In the genomic region with DNA sequence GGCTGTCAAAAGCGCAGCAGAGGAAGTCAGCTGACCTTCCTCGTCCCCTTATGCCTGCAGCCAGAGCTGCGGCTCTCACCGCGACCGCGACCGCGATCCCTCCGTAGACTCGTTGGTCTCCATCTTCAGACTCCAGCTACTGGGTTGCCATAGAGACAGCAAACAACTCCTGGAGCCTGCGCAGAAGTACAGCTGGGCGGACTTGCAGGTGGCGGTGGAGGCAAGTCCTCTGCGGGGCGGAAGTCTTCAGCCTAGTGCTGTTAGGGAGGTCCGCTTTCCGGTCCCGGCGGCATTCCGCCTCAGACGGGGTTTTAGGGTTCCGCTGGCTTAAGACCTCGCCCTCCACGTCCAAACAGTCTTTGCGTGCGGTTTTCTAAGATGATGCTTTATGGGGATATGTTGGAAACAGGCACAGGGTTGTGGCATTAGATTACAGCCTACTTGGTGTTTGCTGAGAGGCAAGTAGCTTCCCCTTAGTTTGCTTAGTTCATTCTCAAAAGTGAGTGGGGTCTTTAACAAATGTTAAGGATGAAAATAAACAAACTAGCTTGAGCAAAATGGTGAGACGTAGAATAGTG, we compare ENCODE assay signal across 1 cellular context.
A peak's percentile ranks its signal among the peaks of the same experiment; 100 is the strongest.
TF ChIP-seq lines count a peak whose summit lies in the region.

Gene SPAG8, minus strand, starts transcription at position 238 of the 578 bp plus-strand sequence. Its CDS starts 115 bp downstream, at position 123.

TF ChIP-seq in K562, 482 proteins besides CTCF, POLR2A, EP300 and RAD21 (continued from another document and continues in another):
- TF ChIP-seq POLR2H (tag; IDR thresholded peaks at IDR 0.05; ENCODE audit: low read depth): no peak
- peak; percentile 22; the same call in 1 of the 2 replicates for TF ChIP-seq CTBP1 (IDR thresholded peaks at IDR 0.05; ENCODE audit: borderline replicate concordance)
- TF ChIP-seq, protein P1, sequence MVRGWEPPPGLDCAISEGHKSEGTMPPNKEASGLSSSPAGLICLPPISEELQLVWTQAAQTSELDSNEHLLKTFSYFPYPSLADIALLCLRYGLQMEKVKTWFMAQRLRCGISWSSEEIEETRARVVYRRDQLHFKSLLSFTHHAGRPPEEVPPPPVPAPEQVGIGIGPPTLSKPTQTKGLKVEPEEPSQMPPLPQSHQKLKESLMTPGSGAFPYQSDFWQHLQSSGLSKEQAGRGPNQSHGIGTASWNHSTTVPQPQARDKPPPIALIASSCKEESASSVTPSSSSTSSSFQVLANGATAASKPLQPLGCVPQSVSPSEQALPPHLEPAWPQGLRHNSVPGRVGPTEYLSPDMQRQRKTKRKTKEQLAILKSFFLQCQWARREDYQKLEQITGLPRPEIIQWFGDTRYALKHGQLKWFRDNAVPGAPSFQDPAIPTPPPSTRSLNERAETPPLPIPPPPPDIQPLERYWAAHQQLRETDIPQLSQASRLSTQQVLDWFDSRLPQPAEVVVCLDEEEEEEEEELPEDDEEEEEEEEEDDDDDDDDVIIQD (CRISPR knock-in tag; IDR thresholded peaks at IDR 0.05): no peak
- no peak for TF ChIP-seq ZNF318 (IDR thresholded peaks at IDR 0.05; ENCODE audit: borderline replicate concordance in 1 of 2, low read depth in 1 of 2)
- TF ChIP-seq GABPB2 (CRISPR knock-in tag; conservative IDR thresholded peaks at IDR 0.05): no peak
- TF ChIP-seq HNRNPH1 (optimal IDR thresholded peaks at IDR 0.05; ENCODE audit: low read depth, low read length): no peak
- TF ChIP-seq LCOR (CRISPR knock-in tag; IDR thresholded peaks at IDR 0.05): no peak
- peak; percentile 71 to 75 for TF ChIP-seq SIX5 (IDR thresholded peaks at IDR 0.05; ENCODE audit: borderline replicate concordance in 1 of 2, insufficient read depth in 1 of 2, low read depth in 1 of 2, low read length in 2 of 2)
- no peak for TF ChIP-seq KLF10 (CRISPR knock-in tag; IDR thresholded peaks at IDR 0.05)
- TF ChIP-seq ZNF347 (CRISPR knock-in tag; IDR thresholded peaks at IDR 0.05; ENCODE audit: low read depth): no peak
- no peak for TF ChIP-seq POLR2B (IDR thresholded peaks at IDR 0.05; ENCODE audit: low read depth, partially characterized antibody)
- TF ChIP-seq, protein P2, sequence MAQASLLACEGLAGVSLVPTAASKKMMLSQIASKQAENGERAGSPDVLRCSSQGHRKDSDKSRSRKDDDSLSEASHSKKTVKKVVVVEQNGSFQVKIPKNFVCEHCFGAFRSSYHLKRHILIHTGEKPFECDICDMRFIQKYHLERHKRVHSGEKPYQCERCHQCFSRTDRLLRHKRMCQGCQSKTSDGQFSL (CRISPR knock-in tag; IDR thresholded peaks at IDR 0.05): no peak
- TF ChIP-seq, protein P2 (tag; IDR thresholded peaks at IDR 0.05): no peak
- peak; percentile 88 for TF ChIP-seq ETV1 (tag; conservative IDR thresholded peaks at IDR 0.05; ENCODE audit: low read depth)
- TF ChIP-seq, protein P3, sequence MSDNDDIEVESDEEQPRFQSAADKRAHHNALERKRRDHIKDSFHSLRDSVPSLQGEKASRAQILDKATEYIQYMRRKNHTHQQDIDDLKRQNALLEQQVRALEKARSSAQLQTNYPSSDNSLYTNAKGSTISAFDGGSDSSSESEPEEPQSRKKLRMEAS (CRISPR knock-in tag; IDR thresholded peaks at IDR 0.05): peak; percentile 32; the same call in 1 of the 2 replicates
- TF ChIP-seq ZNF589 (CRISPR knock-in tag; IDR thresholded peaks at IDR 0.05; ENCODE audit: low read depth): no peak
- 0 out of 2 replicates have a peak, but pooled peaks have one; percentile 29 for TF ChIP-seq SP1 (CRISPR knock-in tag; IDR thresholded peaks at IDR 0.05)
- no peak for TF ChIP-seq ZNF217 (CRISPR knock-in tag; IDR thresholded peaks at IDR 0.05)
- TF ChIP-seq, protein P4, sequence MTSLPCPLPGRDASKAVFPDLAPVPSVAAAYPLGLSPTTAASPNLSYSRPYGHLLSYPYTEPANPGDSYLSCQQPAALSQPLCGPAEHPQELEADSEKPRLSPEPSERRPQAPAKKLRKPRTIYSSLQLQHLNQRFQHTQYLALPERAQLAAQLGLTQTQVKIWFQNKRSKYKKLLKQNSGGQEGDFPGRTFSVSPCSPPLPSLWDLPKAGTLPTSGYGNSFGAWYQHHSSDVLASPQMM (CRISPR knock-in tag; IDR thresholded peaks at IDR 0.05): no peak
- no peak for TF ChIP-seq ERF (CRISPR knock-in tag; IDR thresholded peaks at IDR 0.05)
- no peak for TF ChIP-seq PPARD (CRISPR knock-in tag; IDR thresholded peaks at IDR 0.05)
- TF ChIP-seq CTCFL (IDR thresholded peaks at IDR 0.05; ENCODE audit: borderline replicate concordance, insufficient read depth, low read depth, low read length, poor library complexity, severe bottlenecking): no peak
- TF ChIP-seq ZKSCAN3 (CRISPR knock-in tag; IDR thresholded peaks at IDR 0.05): no peak
- TF ChIP-seq HDAC1 (IDR thresholded peaks at IDR 0.05): 0 out of 4 replicates have a peak, but pooled peaks of 1 of the 2 experiments have one; percentile 33
- no peak for TF ChIP-seq STAT6 (CRISPR knock-in tag; IDR thresholded peaks at IDR 0.05)
- TF ChIP-seq FOXA1 (IDR thresholded peaks at IDR 0.05; ENCODE audit: borderline replicate concordance): no peak
- TF ChIP-seq PRDM10 (IDR thresholded peaks at IDR 0.05; ENCODE audit: partially characterized antibody): no peak
- peak; percentile 92 to 94 for TF ChIP-seq NRF1 (conservative IDR thresholded peaks at IDR 0.05 in 1 of 2, IDR thresholded peaks at IDR 0.05 in 1 of 2)
- TF ChIP-seq GTF2E2 (tag; IDR thresholded peaks at IDR 0.05): no peak
- no peak for TF ChIP-seq MIER1 (IDR thresholded peaks at IDR 0.05; ENCODE audit: low read depth)
- TF ChIP-seq CHCHD3 (CRISPR knock-in tag; IDR thresholded peaks at IDR 0.05): no peak
- TF ChIP-seq ETS2 (tag; IDR thresholded peaks at IDR 0.05; ENCODE audit: borderline replicate concordance, poor library complexity, severe bottlenecking): no peak
- peak; percentile 90 for TF ChIP-seq MBD2 (IDR thresholded peaks at IDR 0.05; ENCODE audit: borderline replicate concordance, low read depth)
- no peak for TF ChIP-seq HLTF (IDR thresholded peaks at IDR 0.05)
- no peak for TF ChIP-seq GTF2F1 (IDR thresholded peaks at IDR 0.05; ENCODE audit: low read depth, low read length)
- no peak for TF ChIP-seq CBX1 (IDR thresholded peaks at IDR 0.05; ENCODE audit: low read depth)
